9 cellular contexts compared by ENCODE assay signal in the genomic region with DNA sequence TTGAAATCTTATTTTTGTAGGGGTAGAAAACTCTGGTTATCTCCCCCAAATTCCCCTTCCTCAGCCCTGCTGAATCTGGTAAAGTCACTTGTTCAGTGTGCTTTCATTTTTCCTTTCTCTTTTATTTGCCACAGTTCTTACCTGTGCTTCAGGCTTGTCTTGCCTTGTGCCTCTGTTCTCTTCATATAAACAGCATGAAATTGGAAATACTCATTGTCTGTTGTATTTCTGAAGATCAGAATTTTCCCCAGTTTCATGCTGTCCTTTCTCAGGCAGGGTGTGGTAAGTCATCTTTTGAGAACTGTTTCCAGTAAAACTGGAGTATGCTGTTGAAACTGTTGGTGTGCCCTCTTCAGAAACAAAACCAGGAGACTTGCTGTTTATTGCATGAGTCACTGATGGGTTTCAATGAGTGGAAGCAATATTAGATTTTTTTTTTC. TPM values are rescaled to one million over a fixed set of nuclear protein-coding genes. Genes with fewer than 3 reads are reported as not detected.
DNase-seq lines count a peak whose midpoint lies in the region; ATAC-seq, FAIRE-seq and TF ChIP-seq lines count a peak whose summit lies in the region.
"Had no signal": no experiment of that assay in that cellular context is flagged by ENCODE, and none has a peak within 500 bp of the region (broad histone marks: within the 10 kb centered on the region; RNA-seq: fewer than 3 reads in every experiment).

No MANE protein-coding gene starts in this region.

- no peak overlapping the region for H3K27ac ChIP-seq in A549
- H3K27ac ChIP-seq in SJSA1: peak overlapping the region; percentile 65
- peak overlapping the region; percentile 53 for H3K27ac ChIP-seq in iPS-20b (ENCODE audit: low read length)
- H3K27ac ChIP-seq: HL-60 had no signal

- no peaks in the 10 kb centered on the region for H3K9me3 ChIP-seq in A549
- H3K9me3 ChIP-seq in SJSA1 (replicated peaks): no peaks in the 10 kb centered on the region
- no peaks in the 10 kb centered on the region for H3K9me3 ChIP-seq in iPS-20b (ENCODE audit: insufficient read depth, low read depth, low read length)
- no peaks in the 10 kb centered on the region for H3K9me3 ChIP-seq in MG63

- H3K4me1 ChIP-seq in A549: peaks cover 5% of the 10 kb centered on the region; the same call in 1 of the 3 replicates
- peaks cover 41% of the 10 kb centered on the region for H3K4me1 ChIP-seq in SJSA1 (replicated peaks)
- peaks cover 26% of the 10 kb centered on the region for H3K4me1 ChIP-seq in iPS-20b (ENCODE audit: insufficient read depth, low read length)

- CTCF ChIA-PET in A549 (lab: Yijun Ruan, JAX): interaction anchor here (1.5 kb wide), 1 partner anchor 19 kb away, joined by 7 read pairs; no protein-coding TSS in a partner anchor

- TF ChIP-seq POLR2A in A549 (IDR thresholded peaks at IDR 0.05; ENCODE audit: low read length): no peak

- no peak for TF ChIP-seq EP300 in A549 (IDR thresholded peaks at IDR 0.05)

- ATAC-seq in A549: no peak
- ATAC-seq in GM18517 (IDR thresholded peaks at IDR 0.05; ENCODE audit: unreplicated experiment): peak; percentile 88
- ATAC-seq in HG02885 (IDR thresholded peaks at IDR 0.05; ENCODE audit: poor library complexity, unreplicated experiment): peak; percentile 74

- H3K27me3 ChIP-seq in SJSA1 (replicated peaks) (no peaks in the 10 kb centered on the region), iPS-20b (ENCODE audit: insufficient read depth, low read length) (no peaks in the 10 kb centered on the region), MG63 (no peaks in the 10 kb centered on the region)

- H3K4me3 ChIP-seq in A549 (no peak overlapping the region), SJSA1 (peak overlapping the region; percentile 14), iPS-20b (ENCODE audit: low read length) (no peak overlapping the region), MG63 (no peak overlapping the region)

- H3K36me3 ChIP-seq in SJSA1 (no peaks in the 10 kb centered on the region; the same call in 1 of the 2 replicates), iPS-20b (ENCODE audit: insufficient read depth, low read depth, low read length) (no peaks in the 10 kb centered on the region), MG63 (no peaks in the 10 kb centered on the region)

- no peak for DNase-seq in A549 (ENCODE audit: low read depth in 1 of 2, low spot score in 1 of 2)
- DNase-seq in SJSA1 (ENCODE audit: low read depth in 1 of 2, low spot score in 2 of 2): peak in 1 of 2 experiments; percentile 62
- DNase-seq in NCI-H524 (lab: John Stamatoyannopoulos, UW): no peak
- no peak for DNase-seq in MG63
- DNase-seq in GDM1 (lab: John Stamatoyannopoulos, UW): no peak

- POLR2A ChIA-PET in A549 (lab: Yijun Ruan, JAX): no interaction called here

- no peak for TF ChIP-seq CTCF in A549 (IDR thresholded peaks at IDR 0.05)

- H3K9ac ChIP-seq in iPS-20b (ENCODE audit: low read depth, low read length): peak overlapping the region; percentile 5; the same call in 1 of the 2 replicates

- FAIRE-seq in A549 (lab: Jason Lieb, UNC): no peak

- peak overlapping the region; percentile 43 for H3K4me2 ChIP-seq in A549

- TF ChIP-seq RAD21 in A549 (conservative IDR thresholded peaks at IDR 0.05 in 1 of 2, IDR thresholded peaks at IDR 0.05 in 1 of 2): no peak

TF ChIP-seq in A549, 52 proteins besides CTCF, POLR2A, EP300 and RAD21:
- TF ChIP-seq JUN (IDR thresholded peaks at IDR 0.05): no peak
- no peak for TF ChIP-seq FOXS1 (CRISPR knock-in tag; IDR thresholded peaks at IDR 0.05)
- TF ChIP-seq ZSCAN20 (CRISPR knock-in tag; IDR thresholded peaks at IDR 0.05): no peak
- no peak for TF ChIP-seq RFX5 (IDR thresholded peaks at IDR 0.05)
- TF ChIP-seq, protein P1, sequence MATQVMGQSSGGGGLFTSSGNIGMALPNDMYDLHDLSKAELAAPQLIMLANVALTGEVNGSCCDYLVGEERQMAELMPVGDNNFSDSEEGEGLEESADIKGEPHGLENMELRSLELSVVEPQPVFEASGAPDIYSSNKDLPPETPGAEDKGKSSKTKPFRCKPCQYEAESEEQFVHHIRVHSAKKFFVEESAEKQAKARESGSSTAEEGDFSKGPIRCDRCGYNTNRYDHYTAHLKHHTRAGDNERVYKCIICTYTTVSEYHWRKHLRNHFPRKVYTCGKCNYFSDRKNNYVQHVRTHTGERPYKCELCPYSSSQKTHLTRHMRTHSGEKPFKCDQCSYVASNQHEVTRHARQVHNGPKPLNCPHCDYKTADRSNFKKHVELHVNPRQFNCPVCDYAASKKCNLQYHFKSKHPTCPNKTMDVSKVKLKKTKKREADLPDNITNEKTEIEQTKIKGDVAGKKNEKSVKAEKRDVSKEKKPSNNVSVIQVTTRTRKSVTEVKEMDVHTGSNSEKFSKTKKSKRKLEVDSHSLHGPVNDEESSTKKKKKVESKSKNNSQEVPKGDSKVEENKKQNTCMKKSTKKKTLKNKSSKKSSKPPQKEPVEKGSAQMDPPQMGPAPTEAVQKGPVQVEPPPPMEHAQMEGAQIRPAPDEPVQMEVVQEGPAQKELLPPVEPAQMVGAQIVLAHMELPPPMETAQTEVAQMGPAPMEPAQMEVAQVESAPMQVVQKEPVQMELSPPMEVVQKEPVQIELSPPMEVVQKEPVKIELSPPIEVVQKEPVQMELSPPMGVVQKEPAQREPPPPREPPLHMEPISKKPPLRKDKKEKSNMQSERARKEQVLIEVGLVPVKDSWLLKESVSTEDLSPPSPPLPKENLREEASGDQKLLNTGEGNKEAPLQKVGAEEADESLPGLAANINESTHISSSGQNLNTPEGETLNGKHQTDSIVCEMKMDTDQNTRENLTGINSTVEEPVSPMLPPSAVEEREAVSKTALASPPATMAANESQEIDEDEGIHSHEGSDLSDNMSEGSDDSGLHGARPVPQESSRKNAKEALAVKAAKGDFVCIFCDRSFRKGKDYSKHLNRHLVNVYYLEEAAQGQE (IDR thresholded peaks at IDR 0.05): no peak
- no peak for TF ChIP-seq BHLHE40 (IDR thresholded peaks at IDR 0.05; ENCODE audit: low read depth, low read length)

RNA-seq across cellular contexts. Expression of gene PAM, which starts 7.0 kb away (rescaled TPM):
- polyA plus RNA-seq in A549 (2011; rRNA removed) (25.1 and 31.1 TPM in 2 replicates), A549 (2017; fragmentation: RNase III; extraction: RNeasy Plus Mini Kit Qiagen cat#74134 plus additional on column Dnase treatment) (20.5 to 21.7 TPM (median 21.5 TPM) in 3 replicates)
- polyA plus RNA-seq in A549 (2012; cell fraction: cytosol; rRNA removed): 4.5 and 6.3 TPM in 2 replicates
- polyA plus RNA-seq in A549 (2012; cell fraction: nucleus; rRNA removed): 6.6 TPM in 2 replicates
- 17.3 and 17.4 TPM in 2 replicates for polyA minus RNA-seq in A549 (2011; rRNA and poly(A)+ RNA removed)
- 420 and 598 TPM in 2 replicates for total RNA-seq in SJSA1 (2014; rRNA removed; shearing (Covaris generic))
- total RNA-seq in MG63 (2014; rRNA removed; shearing (Covaris generic); ENCODE audit: low replicate concordance): 119 and 122 TPM in 2 replicates

Comparison
In these comparisons a context has a peak if more than half of its experiments do, and no peak if none do; other contexts are left out.
1. ATAC-seq: peak in GM18517 (single experiment) and HG02885 (single experiment); none in A549 (0 of 2).
2. H3K27ac ChIP-seq: peak in SJSA1 (single experiment) and iPS-20b (single experiment); none in A549 (0 of 2).